ENCODE assay signal across 36 cellular contexts in genomic region chr1:158687037-158687436, GRCh38. TPM values are rescaled to one million over a fixed set of nuclear protein-coding genes. Genes with fewer than 3 reads are reported as not detected.
"Had no signal": no experiment of that assay in that cellular context is flagged by ENCODE, and none has a peak within 500 bp of the region (broad histone marks: within the 10 kb centered on the region; RNA-seq: fewer than 3 reads in every experiment).

No MANE protein-coding gene starts in this region.

- H3K27me3 Mint-ChIP-seq: activated naive CD4-positive, alpha-beta T cell treated with anti-CD3 and anti-CD28 coated beads, Interleukin-2, amount 10 ng/mL, durations not matched to agents 7 days and 5 days had no signal

- DNase-seq: activated CD4-positive, alpha-beta memory T cell treated with anti-CD3 and anti-CD28 coated beads, Interleukin-2, amount 10 ng/mL, durations not matched to agents 7 days and 5 days; activated CD4-positive, alpha-beta T cell treated with anti-CD3 and anti-CD28 coated beads, Interleukin-2, amount 10 ng/mL, durations not matched to agents 24 days and 14 days; activated CD4-positive, alpha-beta T cell treated with anti-CD3 and anti-CD28 coated beads, Interleukin-2, amount 50 U/mL, for 4 hours; activated CD4-positive, CD25-positive, alpha-beta regulatory T cell; activated CD4-positive, CD25-positive, alpha-beta regulatory T cell treated with anti-CD3 and anti-CD28 coated beads, Interleukin-2, amount 50 U/mL, for 72 hours; activated CD8-positive, alpha-beta memory T cell treated with anti-CD3 and anti-CD28 coated beads, Interleukin-2, amount 50 U/mL, for 48 hours; activated gamma-delta T cell; activated naive CD4-positive, alpha-beta T cell; activated naive CD4-positive, alpha-beta T cell treated with anti-CD3 and anti-CD28 coated beads, Interleukin-2, amount 10 ng/mL, durations not matched to agents 7 days and 5 days; activated naive CD8-positive, alpha-beta T cell treated with anti-CD3 and anti-CD28 coated beads, Interleukin-2, amount 10 ng/mL, durations not matched to agents 7 days and 5 days; activated T-cell treated with anti-CD3 and anti-CD28 coated beads for 4 hours; activated T-cell treated with anti-CD3 and anti-CD28 coated beads, Interleukin-2, amount 50 U/mL, for 24 hours; activated T-cell treated with anti-CD3 and anti-CD28 coated beads, Interleukin-2, amount 50 U/mL, for 72 hours; dorsolateral prefrontal cortex; effector memory CD8-positive, alpha-beta T cell; esophagus squamous epithelium; heart right ventricle; T-helper 17 cell; T1000 had no signal

- H3K9me3 ChIP-seq: ascending aorta, breast epithelium, esophagus squamous epithelium, gastroesophageal sphincter, heart right ventricle had no signal

- H3K9me3 Mint-ChIP-seq: activated CD4-positive, alpha-beta memory T cell treated with anti-CD3 and anti-CD28 coated beads, Interleukin-2, amount 10 ng/mL, durations not matched to agents 7 days and 5 days; activated CD4-positive, alpha-beta T cell treated with anti-CD3 and anti-CD28 coated beads, Interleukin-2, amount 10 ng/mL, durations not matched to agents 24 days and 14 days; activated naive CD4-positive, alpha-beta T cell treated with anti-CD3 and anti-CD28 coated beads, Interleukin-2, amount 10 ng/mL, durations not matched to agents 7 days and 5 days; activated naive CD4-positive, alpha-beta T cell treated with anti-CD3 and anti-CD28 coated beads, Interleukin-2, amount 50 U/mL, for 72 hours; activated T-cell treated with anti-CD3 and anti-CD28 coated beads, Interleukin-2, amount 50 U/mL, for 72 hours; central memory CD8-positive, alpha-beta T cell; dendritic cell treated with granulocyte-macrophage colony-stimulating factor and Interleukin-4, amounts not matched to agents 40 ng/mL and 50 ng/mL, for 4 days; effector memory CD8-positive, alpha-beta T cell had no signal

- H3K4me3 Mint-ChIP-seq: activated CD4-positive, alpha-beta memory T cell treated with anti-CD3 and anti-CD28 coated beads, Interleukin-2, amount 10 ng/mL, durations not matched to agents 7 days and 5 days; activated CD4-positive, alpha-beta T cell treated with anti-CD3 and anti-CD28 coated beads for 36 hours; activated CD4-positive, alpha-beta T cell treated with anti-CD3 and anti-CD28 coated beads, Interleukin-2, amount 10 ng/mL, durations not matched to agents 24 days and 14 days; activated naive CD4-positive, alpha-beta T cell treated with anti-CD3 and anti-CD28 coated beads, Interleukin-2, amount 10 ng/mL, durations not matched to agents 7 days and 5 days; activated naive CD8-positive, alpha-beta T cell treated with anti-CD3 and anti-CD28 coated beads, Interleukin-2, amount 10 ng/mL, durations not matched to agents 7 days and 5 days; activated T-cell treated with anti-CD3 and anti-CD28 coated beads, Interleukin-2, amount 50 U/mL, for 24 hours; activated T-cell treated with anti-CD3 and anti-CD28 coated beads, Interleukin-2, amount 50 U/mL, for 72 hours; brain; central memory CD8-positive, alpha-beta T cell; dendritic cell treated with granulocyte-macrophage colony-stimulating factor and Interleukin-4, amounts not matched to agents 40 ng/mL and 50 ng/mL, for 4 days; effector memory CD8-positive, alpha-beta T cell; T-helper 17 cell; T-helper 2 cell treated with Interferon-gamma antibody and Interleukin-4, amounts not matched to agents 5 μg/mL and 100 μg/mL, for 36 hours had no signal

- H3K36me3 ChIP-seq: ascending aorta, breast epithelium, cardiac muscle cell, esophagus squamous epithelium, gastroesophageal sphincter, heart right ventricle had no signal

- H3K27ac Mint-ChIP-seq: activated CD4-positive, alpha-beta memory T cell treated with anti-CD3 and anti-CD28 coated beads, Interleukin-2, amount 10 ng/mL, durations not matched to agents 7 days and 5 days; activated CD4-positive, alpha-beta T cell treated with anti-CD3 and anti-CD28 coated beads for 36 hours; activated CD4-positive, alpha-beta T cell treated with anti-CD3 and anti-CD28 coated beads, Interleukin-2, amount 10 ng/mL, durations not matched to agents 24 days and 14 days; activated naive CD4-positive, alpha-beta T cell treated with anti-CD3 and anti-CD28 coated beads, Interleukin-2, amount 10 ng/mL, durations not matched to agents 7 days and 5 days; activated naive CD4-positive, alpha-beta T cell treated with anti-CD3 and anti-CD28 coated beads, Interleukin-2, amount 50 U/mL, for 72 hours; activated naive CD8-positive, alpha-beta T cell treated with anti-CD3 and anti-CD28 coated beads, Interleukin-2, amount 10 ng/mL, durations not matched to agents 7 days and 5 days; activated T-cell treated with anti-CD3 and anti-CD28 coated beads, Interleukin-2, amount 50 U/mL, for 24 hours; activated T-cell treated with anti-CD3 and anti-CD28 coated beads, Interleukin-2, amount 50 U/mL, for 72 hours; brain; dendritic cell treated with granulocyte-macrophage colony-stimulating factor and Interleukin-4, amounts not matched to agents 40 ng/mL and 50 ng/mL, for 4 days; effector memory CD8-positive, alpha-beta T cell; T-helper 17 cell; T-helper 2 cell treated with Interferon-gamma antibody and Interleukin-4, amounts not matched to agents 5 μg/mL and 100 μg/mL, for 36 hours had no signal

- H3K36me3 Mint-ChIP-seq: activated naive CD4-positive, alpha-beta T cell treated with anti-CD3 and anti-CD28 coated beads, Interleukin-2, amount 10 ng/mL, durations not matched to agents 7 days and 5 days; activated naive CD4-positive, alpha-beta T cell treated with anti-CD3 and anti-CD28 coated beads, Interleukin-2, amount 50 U/mL, for 72 hours; activated naive CD8-positive, alpha-beta T cell treated with anti-CD3 and anti-CD28 coated beads, Interleukin-2, amount 10 ng/mL, durations not matched to agents 7 days and 5 days; brain had no signal

- H3K27me3 ChIP-seq: ascending aorta, breast epithelium, cardiac muscle cell, esophagus squamous epithelium, gastroesophageal sphincter, heart right ventricle, hepatocyte had no signal

- H3K27ac ChIP-seq: ascending aorta, breast epithelium, cardiac muscle cell, coronary artery, dorsolateral prefrontal cortex, esophagus squamous epithelium, gastroesophageal sphincter, heart right ventricle, hepatocyte had no signal

- H3K4me3 ChIP-seq: ascending aorta, breast epithelium, cardiac muscle cell, coronary artery, dorsolateral prefrontal cortex, esophagus squamous epithelium, gastroesophageal sphincter, heart right ventricle, hepatocyte had no signal

- H3K4me1 Mint-ChIP-seq: activated CD4-positive, alpha-beta memory T cell treated with anti-CD3 and anti-CD28 coated beads, Interleukin-2, amount 10 ng/mL, durations not matched to agents 7 days and 5 days; activated CD4-positive, alpha-beta T cell treated with anti-CD3 and anti-CD28 coated beads for 36 hours; activated CD4-positive, alpha-beta T cell treated with anti-CD3 and anti-CD28 coated beads, Interleukin-2, amount 10 ng/mL, durations not matched to agents 24 days and 14 days; activated naive CD4-positive, alpha-beta T cell treated with anti-CD3 and anti-CD28 coated beads, Interleukin-2, amount 10 ng/mL, durations not matched to agents 7 days and 5 days; activated naive CD8-positive, alpha-beta T cell treated with anti-CD3 and anti-CD28 coated beads, Interleukin-2, amount 10 ng/mL, durations not matched to agents 7 days and 5 days; brain; central memory CD8-positive, alpha-beta T cell had no signal

- H3K4me1 ChIP-seq: ascending aorta, breast epithelium, esophagus squamous epithelium, gastroesophageal sphincter, heart right ventricle had no signal

RNA-seq across cellular contexts. Expression of gene SPTA1, which starts 0.5 kb away (rescaled TPM):
- total RNA-seq: activated CD4-positive, alpha-beta memory T cell treated with anti-CD3 and anti-CD28 coated beads, Interleukin-2, amount 10 ng/mL, durations not matched to agents 7 days and 5 days; activated CD4-positive, alpha-beta T cell treated with anti-CD3 and anti-CD28 coated beads for 36 hours; activated CD4-positive, alpha-beta T cell treated with anti-CD3 and anti-CD28 coated beads, Interleukin-2, amount 10 ng/mL, durations not matched to agents 24 days and 14 days; activated naive CD8-positive, alpha-beta T cell treated with anti-CD3 and anti-CD28 coated beads, Interleukin-2, amount 10 ng/mL, durations not matched to agents 7 days and 5 days; activated T-cell treated with anti-CD3 and anti-CD28 coated beads, Interleukin-2, amount 50 U/mL, for 72 hours; ascending aorta; fibroblast of villous mesenchyme; glomerular endothelial cell; T-helper 17 cell had no signal
- polyA plus RNA-seq: hepatocyte had no signal

RNA-seq across cellular contexts. Expression of gene OR6K2, which starts 13.4 kb away (rescaled TPM):
- total RNA-seq: activated CD4-positive, alpha-beta memory T cell treated with anti-CD3 and anti-CD28 coated beads, Interleukin-2, amount 10 ng/mL, durations not matched to agents 7 days and 5 days; activated CD4-positive, alpha-beta T cell treated with anti-CD3 and anti-CD28 coated beads for 36 hours; activated CD4-positive, alpha-beta T cell treated with anti-CD3 and anti-CD28 coated beads, Interleukin-2, amount 10 ng/mL, durations not matched to agents 24 days and 14 days; activated naive CD4-positive, alpha-beta T cell treated with anti-CD3 and anti-CD28 coated beads, Interleukin-2, amount 50 U/mL, for 72 hours; activated naive CD8-positive, alpha-beta T cell treated with anti-CD3 and anti-CD28 coated beads, Interleukin-2, amount 10 ng/mL, durations not matched to agents 7 days and 5 days; activated T-cell treated with anti-CD3 and anti-CD28 coated beads, Interleukin-2, amount 50 U/mL, for 72 hours; ascending aorta; breast epithelium; cardiac muscle cell; cerebellum; dorsolateral prefrontal cortex; esophagus squamous epithelium; fibroblast of lung; fibroblast of villous mesenchyme; gastroesophageal sphincter; glomerular endothelial cell; heart right ventricle; hepatocyte; T-helper 17 cell had no signal
- polyA plus RNA-seq: cardiac muscle cell, esophagus, fibroblast of lung, heart right ventricle, hepatocyte had no signal

RNA-seq across cellular contexts. Expression of gene OR6K3, which starts 33.5 kb away (rescaled TPM):
- total RNA-seq: activated CD4-positive, alpha-beta memory T cell treated with anti-CD3 and anti-CD28 coated beads, Interleukin-2, amount 10 ng/mL, durations not matched to agents 7 days and 5 days; activated CD4-positive, alpha-beta T cell treated with anti-CD3 and anti-CD28 coated beads for 36 hours; activated CD4-positive, alpha-beta T cell treated with anti-CD3 and anti-CD28 coated beads, Interleukin-2, amount 10 ng/mL, durations not matched to agents 24 days and 14 days; activated naive CD4-positive, alpha-beta T cell treated with anti-CD3 and anti-CD28 coated beads, Interleukin-2, amount 50 U/mL, for 72 hours; activated naive CD8-positive, alpha-beta T cell treated with anti-CD3 and anti-CD28 coated beads, Interleukin-2, amount 10 ng/mL, durations not matched to agents 7 days and 5 days; activated T-cell treated with anti-CD3 and anti-CD28 coated beads, Interleukin-2, amount 50 U/mL, for 72 hours; ascending aorta; breast epithelium; cardiac muscle cell; cerebellum; dorsolateral prefrontal cortex; esophagus squamous epithelium; fibroblast of lung; fibroblast of villous mesenchyme; glomerular endothelial cell; heart right ventricle; hepatocyte; T-helper 17 cell had no signal
- polyA plus RNA-seq: cardiac muscle cell, esophagus, fibroblast of lung, heart right ventricle, hepatocyte had no signal
